ENCODE assay signal across 8 cellular contexts in the genomic region with DNA sequence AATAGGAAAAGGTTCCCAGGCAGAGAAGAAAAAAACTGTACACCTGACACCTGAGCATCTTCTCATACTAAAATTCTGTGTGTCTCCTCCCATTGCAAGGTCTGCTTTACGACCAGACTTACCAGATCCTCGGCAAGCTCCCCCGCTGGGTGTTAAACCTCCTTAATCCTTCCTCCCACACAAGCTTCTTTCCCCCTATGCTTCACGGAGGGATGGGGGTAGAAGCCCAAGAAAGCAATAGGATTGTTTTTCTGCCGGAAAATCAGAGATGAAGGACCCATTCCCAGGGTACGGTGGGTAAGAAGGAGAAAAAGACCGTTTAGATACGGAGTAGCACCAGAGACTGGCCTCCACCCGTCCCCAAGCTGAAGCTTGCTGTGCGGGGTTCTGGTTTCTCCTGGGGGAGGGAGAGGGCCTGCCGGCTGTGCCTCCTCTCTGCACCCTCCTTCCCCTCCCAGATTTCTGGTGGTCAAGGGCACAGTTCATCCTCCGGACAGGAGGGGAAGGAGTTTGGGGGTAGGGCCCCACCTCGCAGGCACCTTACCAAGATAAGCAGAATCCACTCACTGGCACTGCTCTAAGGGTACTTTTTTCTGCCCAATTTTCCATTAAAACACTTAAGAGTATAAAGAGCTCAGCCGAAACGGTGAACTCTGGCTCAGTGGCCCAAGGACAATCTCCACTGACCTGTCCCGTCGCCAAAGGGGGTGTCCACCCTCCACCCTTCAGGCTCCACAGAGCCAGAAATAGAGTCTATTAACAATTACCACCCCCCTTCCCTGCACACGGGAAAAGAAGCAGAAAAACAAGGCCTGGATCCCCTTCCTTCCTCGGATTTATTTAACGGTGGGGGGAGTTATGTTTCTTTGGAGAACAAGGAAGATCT. TPM values are rescaled to one million over a fixed set of nuclear protein-coding genes. Genes with fewer than 3 reads are reported as not detected.
A peak's percentile ranks its signal among the peaks of the same experiment; 100 is the strongest.
DNase-seq lines count a peak whose midpoint lies in the region; ATAC-seq and TF ChIP-seq lines count a peak whose summit lies in the region.

No MANE protein-coding gene starts in this region.

- H3K27me3 ChIP-seq in heart right ventricle (no peaks in the 10 kb centered on the region), sigmoid colon (no peaks in the 10 kb centered on the region)

- H3K36me3 ChIP-seq in heart right ventricle = peaks cover 0 to 34% (median 8%) of the 10 kb centered on the region in 9 donors
- peaks cover 0 to 23% (median 3%) of the 10 kb centered on the region in 4 donors for H3K36me3 ChIP-seq in sigmoid colon

- H3K4me1 ChIP-seq in heart right ventricle (peaks cover 9 to 47% (median 44%) of the 10 kb centered on the region in 9 donors), sigmoid colon (peaks cover 0 to 39% (median 34%) of the 10 kb centered on the region in 4 donors)

- no peak for TF ChIP-seq EP300 in sigmoid colon (IDR thresholded peaks at IDR 0.05)

- H3K9me3 ChIP-seq in heart right ventricle (no peaks in the 10 kb centered on the region), sigmoid colon (no peaks in the 10 kb centered on the region)

- ATAC-seq in heart right ventricle (no peak), HG03095 (IDR thresholded peaks at IDR 0.05; ENCODE audit: unreplicated experiment) (no peak), GM21367 (IDR thresholded peaks at IDR 0.05; ENCODE audit: unreplicated experiment) (no peak)

- H3K4me3 ChIP-seq in heart right ventricle (peak overlapping the region; percentile 82 to 99 (median 96)), sigmoid colon (peak overlapping the region; percentile 89 to 99 (median 98))

- peak overlapping the region; percentile 98 to 100 (median 100) for H3K27ac ChIP-seq in heart right ventricle
- H3K27ac ChIP-seq in sigmoid colon = peak overlapping the region; percentile 97 to 99 (median 98)

- intact Hi-C loops in heart right ventricle (cut with DNase I) (loop anchor here in 2 of 10 donors (2.0 kb wide), 1 partner anchor 35 kb away; no protein-coding TSS in a partner anchor), sigmoid colon (cut with DNase I) (loop anchor here (1.0 to 2.0 kb wide), 2 partner anchors 24 to 43 kb away; a partner anchor contains a TSS)

- DNase-seq in NK-92 treated with Interleukin-12 subunit alpha and Interleukin-12 subunit beta, amount 100 ng/mL, for 24 hours (lab: John Stamatoyannopoulos, UW) = peak; percentile 28
- DNase-seq in NK-92 (lab: John Stamatoyannopoulos, UW; ENCODE audit: unreplicated experiment) = no peak
- peak; percentile 78 for DNase-seq in NCI-H69 (lab: John Stamatoyannopoulos, UW)
- DNase-seq in activated naive CD4-positive, alpha-beta T cell treated with anti-CD3 and anti-CD28 coated beads, Interleukin-2, amount 50 U/mL, for 16 hours = peak; percentile 24
- DNase-seq in heart right ventricle = peak in 1 of 2 donors; percentile 58
- peak; percentile 76 for DNase-seq in sigmoid colon

- TF ChIP-seq CTCF in heart right ventricle (IDR thresholded peaks at IDR 0.05) = no peak
- TF ChIP-seq CTCF in sigmoid colon (IDR thresholded peaks at IDR 0.05) = no peak

- 0 to 1% methylated on average over 20 of the region's 20 CpGs for WGBS in heart right ventricle, 2 donors
- 0% methylated on average over 20 of the region's 20 CpGs for WGBS in sigmoid colon, 2 donors

- no peak for TF ChIP-seq POLR2A in sigmoid colon (IDR thresholded peaks at IDR 0.05)

RNA-seq across cellular contexts. Expression of a gene that starts 1.2 kb away (rescaled TPM):
- total RNA-seq in heart right ventricle (10 to 100 TPM; 26.4 to 84.9 (median 47.9) TPM), sigmoid colon (10 to 100 TPM; 23.2 to 38.2 (median 31.8) TPM)
- polyA plus RNA-seq in heart right ventricle (10 to 100 TPM; 29.2 to 33.8 TPM), sigmoid colon (10 to 100 TPM; 13.2 to 31.9 (median 15.0) TPM)

RNA-seq across cellular contexts. Expression of a gene that starts 23.1 kb away (rescaled TPM):
- total RNA-seq in heart right ventricle = 10 to 100 TPM; 13.3 to 27.2 (median 20.2) TPM
- polyA plus RNA-seq in heart right ventricle = 10 to 100 TPM; 36.3 to 41.3 TPM
- 10 to 100 TPM; 31.9 to 54.2 (median 44.4) TPM for total RNA-seq in sigmoid colon
- polyA plus RNA-seq in sigmoid colon = 10 to 100 TPM; 49.2 to 59.6 (median 59.6) TPM

RNA-seq across cellular contexts. Expression of a gene that starts 23.5 kb away (rescaled TPM):
- 1,000 to 10,000 TPM in 1 of 10 donors, 100 to 1,000 TPM in 9; 587 to 1,020 (median 900) TPM for total RNA-seq in heart right ventricle
- 100 to 1,000 TPM; 180 to 375 TPM for polyA plus RNA-seq in heart right ventricle
- 10 to 100 TPM; 67.3 to 90.3 (median 83.0) TPM for total RNA-seq in sigmoid colon
- polyA plus RNA-seq in sigmoid colon = 100 to 1,000 TPM; 106 to 157 (median 127) TPM

Comparison
In these comparisons a context has a peak if more than half of its experiments do, and no peak if none do; other contexts are left out.
1. RNA of a gene that starts 23.5 kb away (total RNA-seq): 587 to 1,020 TPM in heart right ventricle; 67.3 to 90.3 TPM in sigmoid colon; every median in the first group is over 4 times any median in the second.